12 cellular contexts compared by ENCODE assay signal in genomic region chr13:99382428-99383133, GRCh38.
DNase-seq lines count a peak whose midpoint lies in the region; ATAC-seq and TF ChIP-seq lines count a peak whose summit lies in the region.
"Had no signal": no experiment of that assay in that cellular context is flagged by ENCODE, and none has a peak within 500 bp of the region (broad histone marks: within the 10 kb centered on the region; RNA-seq: fewer than 3 reads in every experiment).

No MANE protein-coding gene starts in this region.

- H3K27ac ChIP-seq in foreskin keratinocyte = no peak overlapping the region
- H3K27ac ChIP-seq: KMS-11 had no signal

- DNase-seq in activated T-cell treated with anti-CD3 and anti-CD28 coated beads, Interleukin-2, amount 50 U/mL, for 1 hour = peak; percentile 60
- DNase-seq in activated T-cell treated with anti-CD3 and anti-CD28 coated beads for 4 hours (no peak), activated T-helper 1 cell treated with Interleukin-2 at 50 U/mL for 16 hours (ENCODE audit: low read depth) (peak; percentile 28), foreskin keratinocyte (no peak), NCI-H510A (lab: John Stamatoyannopoulos, UW) (no peak), middle frontal gyrus (ENCODE audit: extremely low spot score, low spot score) (no peak), SKM-1 (lab: John Stamatoyannopoulos, UW; ENCODE audit: unreplicated experiment) (no peak)
- DNase-seq: midbrain, NCI-H526 treated with DMSO at 0.1 percent for 48 hours, trophoblast cell had no signal

- peaks cover 97% of the 10 kb centered on the region for H3K4me1 Mint-ChIP-seq in stimulated activated naive CD8-positive, alpha-beta T cell treated with anti-CD3 and anti-CD28 coated beads, Interleukin-15, Interleukin-2, amounts not matched to agents 100 ng/mL and 50 ng/mL, for 24 hours (ENCODE audit: low read depth)

- peak overlapping the region; percentile 99 for H3K27ac Mint-ChIP-seq in stimulated activated naive CD8-positive, alpha-beta T cell treated with anti-CD3 and anti-CD28 coated beads, Interleukin-15, Interleukin-2, amounts not matched to agents 100 ng/mL and 50 ng/mL, for 24 hours

- peak overlapping the region; percentile 68 for H3K4me3 Mint-ChIP-seq in stimulated activated naive CD8-positive, alpha-beta T cell treated with anti-CD3 and anti-CD28 coated beads, Interleukin-15, Interleukin-2, amounts not matched to agents 100 ng/mL and 50 ng/mL, for 24 hours

- TF ChIP-seq CTCF in foreskin keratinocyte (conservative IDR thresholded peaks at IDR 0.05) = no peak

- H3K4me1 ChIP-seq in foreskin keratinocyte = no peaks in the 10 kb centered on the region

- ATAC-seq in foreskin keratinocyte = peak; percentile 27

- no peaks in the 10 kb centered on the region for H3K9me3 Mint-ChIP-seq in stimulated activated naive CD8-positive, alpha-beta T cell treated with anti-CD3 and anti-CD28 coated beads, Interleukin-15, Interleukin-2, amounts not matched to agents 100 ng/mL and 50 ng/mL, for 24 hours

- peaks cover 55% of the 10 kb centered on the region for H3K36me3 Mint-ChIP-seq in stimulated activated naive CD8-positive, alpha-beta T cell treated with anti-CD3 and anti-CD28 coated beads, Interleukin-15, Interleukin-2, amounts not matched to agents 100 ng/mL and 50 ng/mL, for 24 hours (ENCODE audit: low read depth)

- no peaks in the 10 kb centered on the region for H3K27me3 ChIP-seq in foreskin keratinocyte

- no peaks in the 10 kb centered on the region for H3K27me3 Mint-ChIP-seq in stimulated activated naive CD8-positive, alpha-beta T cell treated with anti-CD3 and anti-CD28 coated beads, Interleukin-15, Interleukin-2, amounts not matched to agents 100 ng/mL and 50 ng/mL, for 24 hours

Comparison
In these comparisons a context has a peak if more than half of its experiments do, and no peak if none do; other contexts are left out.
1. DNase-seq: peak in activated T-cell treated with anti-CD3 and anti-CD28 coated beads, Interleukin-2, amount 50 U/mL, for 1 hour (single experiment) and activated T-helper 1 cell treated with Interleukin-2 at 50 U/mL for 16 hours (single experiment); none in activated T-cell treated with anti-CD3 and anti-CD28 coated beads for 4 hours (single experiment), foreskin keratinocyte (0 of 2), NCI-H510A (single experiment), middle frontal gyrus (single experiment) and SKM-1 (single experiment).